Comparison of ENCODE assay signal across 2 cellular contexts in genomic region chr1:185251928-185252327, GRCh38.
DNase-seq lines count a peak whose midpoint lies in the region; ATAC-seq, FAIRE-seq and TF ChIP-seq lines count a peak whose summit lies in the region.
"Not testable (repeated sequence)": the region's sequence is repeated elsewhere in the genome, so short reads cannot be mapped to it uniquely, and the experiment has no call there.

No MANE protein-coding gene starts in this region.

- TF ChIP-seq CTCF in HEK293 (tag by site-specific recombination; IDR thresholded peaks at IDR 0.05); K562 (IDR thresholded peaks at IDR 0.05 in 2 of 3, conservative IDR thresholded peaks at IDR 0.05 in 1 of 3; ENCODE audit: insufficient read depth in 2 of 3, low read depth in 1 of 3, low read length in 3 of 3): not testable (repeated sequence)

- not testable (repeated sequence) for TF ChIP-seq RAD21 in K562 (CRISPR knock-in tag; conservative IDR thresholded peaks at IDR 0.05 in 1 of 2, IDR thresholded peaks at IDR 0.05 in 1 of 2)

- not testable (repeated sequence) for H3K79me2 ChIP-seq in K562 (ENCODE audit: control insufficient read depth, insufficient read depth, low read length)

- not testable (repeated sequence) for H3K9ac ChIP-seq in K562 (ENCODE audit: insufficient read depth in 1 of 2, low read depth in 2 of 2, low read length in 2 of 2)

- not testable (repeated sequence) for BruUV-seq in K562 (replicated peaks; lab: Mats Ljungman, UMichigan)

- not testable (repeated sequence) for H3K4me1 ChIP-seq in HEK293 (ENCODE audit: control insufficient read depth, insufficient read depth, low read length)
- H3K4me1 ChIP-seq in K562 (replicated peaks in 1 of 2; ENCODE audit: control insufficient read depth in 2 of 2, insufficient read depth in 2 of 2, low read length in 2 of 2), result peaks cover 0 to 20% of the 10 kb centered on the region in 2 experiments; a peak in 3 of 5 replicates

- intact Hi-C loops in K562 (cut with micrococcal nuclease), result not testable (repeated sequence)

- not testable (repeated sequence) for H3K9me1 ChIP-seq in K562 (ENCODE audit: control insufficient read depth, insufficient read depth, low read length)

- not testable (repeated sequence) for H3K9me3 ChIP-seq in HEK293 (ENCODE audit: control insufficient read depth, insufficient read depth, low read depth, low read length); K562 (replicated peaks; ENCODE audit: control insufficient read depth, insufficient read depth, low read depth, low read length)

- 91% methylated on average over 3 of the region's 4 CpGs for WGBS in K562 (ENCODE audit: insufficient coverage, low coverage, missing lambda C conversion rate)

- TF ChIP-seq EP300 in K562 (IDR thresholded peaks at IDR 0.05; ENCODE audit: low read length), result not testable (repeated sequence)

- H2AFZ ChIP-seq in K562 (ENCODE audit: low read depth, low read length), result not testable (repeated sequence)

- H3K4me3 ChIP-seq in HEK293 (ENCODE audit: low read depth, low read length); K562: not testable (repeated sequence)

- in situ Hi-C loops in K562 (cut with MboI), result not testable (repeated sequence)

- H3K4me2 ChIP-seq in K562 (ENCODE audit: insufficient read depth, low read length), result not testable (repeated sequence)

- CTCF ChIA-PET in HEK293 (lab: Yijun Ruan, JAX); K562 (lab: Yijun Ruan, JAX; ENCODE audit: low intra/inter-chr PET ratio): not testable (repeated sequence)

- POLR2A ChIA-PET in HEK293 (lab: Yijun Ruan, JAX); K562 (lab: Yijun Ruan, JAX): not testable (repeated sequence)

- H4K20me1 ChIP-seq in K562 (replicated peaks; ENCODE audit: control insufficient read depth, insufficient read depth, low read length), result not testable (repeated sequence)

- FAIRE-seq in K562 (lab: Jason Lieb, UNC), result not testable (repeated sequence)

- TF ChIP-seq POLR2A in K562 (conservative IDR thresholded peaks at IDR 0.05), result not testable (repeated sequence)

- H3K36me3 ChIP-seq in HEK293 (ENCODE audit: control insufficient read depth in 2 of 2, insufficient read depth in 1 of 2, low read length in 2 of 2); K562 (ENCODE audit: control insufficient read depth, insufficient read depth, low read length): not testable (repeated sequence)

- not testable (repeated sequence) for H3K27me3 ChIP-seq in K562 (ENCODE audit: control insufficient read depth in 2 of 2, insufficient read depth in 2 of 2, low read length in 2 of 2)

- not testable (repeated sequence) for H3K27ac ChIP-seq in HEK293 (ENCODE audit: extremely low read depth, low read depth, low read length); K562 (ENCODE audit: extremely low read depth, low read depth, low read length)

- DNase-seq in K562 (ENCODE audit: extremely low read depth in 1 of 4, low spot score in 3 of 4), result not testable (repeated sequence)

- ATAC-seq in K562, result not testable (repeated sequence)

TF ChIP-seq in HEK293, 187 proteins besides CTCF, POLR2A, EP300 and RAD21:
- TF ChIP-seq ZNF146 (tag by site-specific recombination; IDR thresholded peaks at IDR 0.05), result peak; percentile 77
TF ChIP-seq in HEK293: peak in this region for 1; not testable (repeated sequence) for 186.

TF ChIP-seq in K562, 482 proteins besides CTCF, POLR2A, EP300 and RAD21:
- TF ChIP-seq BCOR (IDR thresholded peaks at IDR 0.05) (peak; percentile 53; the same call in 1 of the 2 replicates), ZNF146 (CRISPR knock-in tag; IDR thresholded peaks at IDR 0.05; ENCODE audit: unreplicated experiment) (peak; percentile 15)
